25 cellular contexts compared by ENCODE assay signal in genomic region chr4:40378619-40379018, GRCh38. TPM values are rescaled to one million over a fixed set of nuclear protein-coding genes. Genes with fewer than 3 reads are reported as not detected.
"Had no signal": no experiment of that assay in that cellular context is flagged by ENCODE, and none has a peak within 500 bp of the region (broad histone marks: within the 10 kb centered on the region; RNA-seq: fewer than 3 reads in every experiment).

No MANE protein-coding gene starts in this region.

- DNase-seq: effector CD4-positive, alpha-beta T cell; erythroblast; heart left ventricle; hippocampal formation; naive thymus-derived CD8-positive, alpha-beta T cell; posterior cingulate gyrus; sigmoid colon; stimulated activated CD4-positive, alpha-beta T cell treated with anti-CD3 and anti-CD28 coated beads, Interleukin-2, amount 100 ng/mL, for 24 hours; stimulated activated naive CD4-positive, alpha-beta T cell; stomach; substantia nigra; uterus had no signal

- ATAC-seq: heart left ventricle; naive thymus-derived CD8-positive, alpha-beta T cell had no signal

- FAIRE-seq: endothelial cell of umbilical vein, frontal cortex had no signal

- H3K27ac ChIP-seq: coronary artery, heart left ventricle, neutrophil, sigmoid colon, thoracic aorta, uterus had no signal

- H3K9me3 ChIP-seq: heart left ventricle, neutrophil, sigmoid colon, stomach, thoracic aorta, uterus had no signal

- H3K27me3 ChIP-seq: heart left ventricle, neutrophil, sigmoid colon, stomach, uterus had no signal

- H3K36me3 ChIP-seq: heart left ventricle, neutrophil, sigmoid colon, stomach, thoracic aorta, uterus had no signal

- H3K4me3 ChIP-seq: coronary artery, heart left ventricle, sigmoid colon, skin epidermis, stomach, thoracic aorta, uterus had no signal

- H3K4me1 ChIP-seq: heart left ventricle, sigmoid colon, stomach, uterus had no signal

RNA-seq across cellular contexts. Expression of gene CHRNA9, which starts 43.5 kb away (rescaled TPM):
- total RNA-seq: dermis microvascular lymphatic vessel endothelial cell, endothelial cell of umbilical vein, fibroblast of lung, frontal cortex, glomerular endothelial cell, heart left ventricle, kidney epithelial cell, left lobe of liver, mesenteric fat pad, pulmonary artery endothelial cell, sigmoid colon, stomach, thoracic aorta, uterus had no signal
- polyA plus RNA-seq: endothelial cell of umbilical vein, fibroblast of lung, heart left ventricle, sigmoid colon had no signal
